Comparison of ENCODE assay signal across 8 cellular contexts in genomic region chr6:106630366-106630765, GRCh38. TPM values are rescaled to one million over a fixed set of nuclear protein-coding genes. Genes with fewer than 3 reads are reported as not detected.
DNase-seq lines count a peak whose midpoint lies in the region; ATAC-seq and TF ChIP-seq lines count a peak whose summit lies in the region.

No MANE protein-coding gene starts in this region.

- WGBS in suprapubic skin = 64% methylated on average over 5 of the region's 5 CpGs

- no peaks in the 10 kb centered on the region for H3K9me3 ChIP-seq in iPS-15b (ENCODE audit: control insufficient read depth, insufficient read depth, low read length)
- no peaks in the 10 kb centered on the region for H3K9me3 ChIP-seq in suprapubic skin

- no peak for TF ChIP-seq CTCF in suprapubic skin (IDR thresholded peaks at IDR 0.05)

- H3K36me3 ChIP-seq in iPS-15b (ENCODE audit: control insufficient read depth, insufficient read depth, low read length) = no peaks in the 10 kb centered on the region
- H3K36me3 ChIP-seq in suprapubic skin = no peaks in the 10 kb centered on the region

- no peaks in the 10 kb centered on the region for H3K9me3 Mint-ChIP-seq in activated CD4-positive, alpha-beta T cell treated with anti-CD3 and anti-CD28 coated beads for 36 hours (ENCODE audit: low read depth)
- no peaks in the 10 kb centered on the region for H3K9me3 Mint-ChIP-seq in T-helper 2 cell treated with Interferon-gamma antibody and Interleukin-4, amounts not matched to agents 5 μg/mL and 100 μg/mL, for 36 hours

- CTCF ChIA-PET in activated CD4-positive, alpha-beta T cell treated with anti-CD3 and anti-CD28 coated beads for 36 hours (lab: Charles Lee) = interaction anchor here (0.6 kb wide), 1 partner anchor 67 kb away, joined by 3 read pairs; no protein-coding TSS in a partner anchor

- POLR2A ChIA-PET in activated CD4-positive, alpha-beta T cell treated with anti-CD3 and anti-CD28 coated beads for 36 hours (lab: Charles Lee) = no interaction called here

- no peaks in the 10 kb centered on the region for H3K27me3 Mint-ChIP-seq in activated CD4-positive, alpha-beta T cell treated with anti-CD3 and anti-CD28 coated beads for 36 hours
- H3K27me3 Mint-ChIP-seq in T-helper 2 cell treated with Interferon-gamma antibody and Interleukin-4, amounts not matched to agents 5 μg/mL and 100 μg/mL, for 36 hours (ENCODE audit: low read depth) = no peaks in the 10 kb centered on the region

- peaks cover 5% of the 10 kb centered on the region for H3K36me3 Mint-ChIP-seq in activated CD4-positive, alpha-beta T cell treated with anti-CD3 and anti-CD28 coated beads for 36 hours (ENCODE audit: low read depth)
- H3K36me3 Mint-ChIP-seq in T-helper 2 cell treated with Interferon-gamma antibody and Interleukin-4, amounts not matched to agents 5 μg/mL and 100 μg/mL, for 36 hours (ENCODE audit: low read depth) = peaks cover 19% of the 10 kb centered on the region

- no peak for DNase-seq in activated CD4-positive, alpha-beta T cell treated with anti-CD3 and anti-CD28 coated beads for 36 hours
- no peak for DNase-seq in activated CD4-positive, alpha-beta T cell treated with anti-CD3 and anti-CD28 coated beads for 48 hours
- DNase-seq in T-helper 2 cell treated with Interferon-gamma antibody and Interleukin-4, amounts not matched to agents 5 μg/mL and 100 μg/mL, for 36 hours (ENCODE audit: low spot score) = no peak
- DNase-seq in suprapubic skin (ENCODE audit: low spot score in 2 of 2) = no peak
- no peak for DNase-seq in HPDE6-E6E7 (ENCODE audit: extremely low spot score)
- DNase-seq in amygdala (lab: John Stamatoyannopoulos, UW) = no peak

- intact Hi-C loops in activated CD4-positive, alpha-beta T cell treated with anti-CD3 and anti-CD28 coated beads for 36 hours (cut with DNase I, micrococcal nuclease) = no loop called here

- H3K4me3 ChIP-seq in iPS-15b (ENCODE audit: low read depth, low read length) (peak overlapping the region; percentile 97), suprapubic skin (peak overlapping the region; percentile 78)

- H3K4me1 ChIP-seq in iPS-15b (ENCODE audit: control insufficient read depth, insufficient read depth, low read length) (peaks cover 17% of the 10 kb centered on the region), suprapubic skin (peaks cover 15% of the 10 kb centered on the region)

- H3K9ac ChIP-seq in iPS-15b (ENCODE audit: low read depth, low read length) = peak overlapping the region; percentile 48

- H3K27ac ChIP-seq in suprapubic skin = no peak overlapping the region

- peaks cover 28% of the 10 kb centered on the region for H3K4me1 Mint-ChIP-seq in activated CD4-positive, alpha-beta T cell treated with anti-CD3 and anti-CD28 coated beads for 36 hours
- H3K4me1 Mint-ChIP-seq in T-helper 2 cell treated with Interferon-gamma antibody and Interleukin-4, amounts not matched to agents 5 μg/mL and 100 μg/mL, for 36 hours (ENCODE audit: low read depth) = peaks cover 47% of the 10 kb centered on the region

- TF ChIP-seq POLR2A in suprapubic skin (IDR thresholded peaks at IDR 0.05) = no peak

- H3K27ac Mint-ChIP-seq in activated CD4-positive, alpha-beta T cell treated with anti-CD3 and anti-CD28 coated beads for 36 hours = peak overlapping the region; percentile 98
- peak overlapping the region; percentile 95 for H3K27ac Mint-ChIP-seq in T-helper 2 cell treated with Interferon-gamma antibody and Interleukin-4, amounts not matched to agents 5 μg/mL and 100 μg/mL, for 36 hours

- H3K4me3 Mint-ChIP-seq in activated CD4-positive, alpha-beta T cell treated with anti-CD3 and anti-CD28 coated beads for 36 hours = peak overlapping the region; percentile 97
- peak overlapping the region; percentile 90 for H3K4me3 Mint-ChIP-seq in T-helper 2 cell treated with Interferon-gamma antibody and Interleukin-4, amounts not matched to agents 5 μg/mL and 100 μg/mL, for 36 hours

- no peak for ATAC-seq in activated CD4-positive, alpha-beta T cell treated with anti-CD3 and anti-CD28 coated beads for 36 hours
- ATAC-seq in GM21367 (IDR thresholded peaks at IDR 0.05; ENCODE audit: unreplicated experiment) = no peak

- H3K27me3 ChIP-seq in iPS-15b (ENCODE audit: control insufficient read depth, insufficient read depth, low read length) (no peaks in the 10 kb centered on the region), suprapubic skin (no peaks in the 10 kb centered on the region)

- TF ChIP-seq EP300 in suprapubic skin (IDR thresholded peaks at IDR 0.05) = no peak

RNA-seq across cellular contexts. Expression of gene QRSL1, which starts 1.0 kb away (rescaled TPM):
- 10 to 100 TPM; 15.8 to 17.9 TPM for total RNA-seq in activated CD4-positive, alpha-beta T cell treated with anti-CD3 and anti-CD28 coated beads for 36 hours
- total RNA-seq in suprapubic skin = 10 to 100 TPM in 1 of 4 donors, 1 to 10 TPM in 3; 6.4 to 10.4 (median 7.0) TPM

RNA-seq across cellular contexts. Expression of gene RTN4IP1, which starts 1.1 kb away (rescaled TPM):
- total RNA-seq in activated CD4-positive, alpha-beta T cell treated with anti-CD3 and anti-CD28 coated beads for 36 hours = 1 to 10 TPM; 4.8 to 9.3 TPM
- 1 to 10 TPM; 1.8 to 5.3 (median 3.3) TPM for total RNA-seq in suprapubic skin
